2 cellular contexts compared by ENCODE assay signal in genomic region chr11:36945384-36945783, GRCh38.
TF ChIP-seq lines count a peak whose summit lies in the region.

No MANE protein-coding gene starts in this region.

TF ChIP-seq in SK-N-SH, 30 proteins besides CTCF, POLR2A, EP300 and RAD21 (continued from another document):
- TF ChIP-seq, protein P1, sequence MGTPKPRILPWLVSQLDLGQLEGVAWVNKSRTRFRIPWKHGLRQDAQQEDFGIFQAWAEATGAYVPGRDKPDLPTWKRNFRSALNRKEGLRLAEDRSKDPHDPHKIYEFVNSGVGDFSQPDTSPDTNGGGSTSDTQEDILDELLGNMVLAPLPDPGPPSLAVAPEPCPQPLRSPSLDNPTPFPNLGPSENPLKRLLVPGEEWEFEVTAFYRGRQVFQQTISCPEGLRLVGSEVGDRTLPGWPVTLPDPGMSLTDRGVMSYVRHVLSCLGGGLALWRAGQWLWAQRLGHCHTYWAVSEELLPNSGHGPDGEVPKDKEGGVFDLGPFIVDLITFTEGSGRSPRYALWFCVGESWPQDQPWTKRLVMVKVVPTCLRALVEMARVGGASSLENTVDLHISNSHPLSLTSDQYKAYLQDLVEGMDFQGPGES (IDR thresholded peaks at IDR 0.05; ENCODE audit: low read depth, low read length): no peak
- TF ChIP-seq, protein P2, sequence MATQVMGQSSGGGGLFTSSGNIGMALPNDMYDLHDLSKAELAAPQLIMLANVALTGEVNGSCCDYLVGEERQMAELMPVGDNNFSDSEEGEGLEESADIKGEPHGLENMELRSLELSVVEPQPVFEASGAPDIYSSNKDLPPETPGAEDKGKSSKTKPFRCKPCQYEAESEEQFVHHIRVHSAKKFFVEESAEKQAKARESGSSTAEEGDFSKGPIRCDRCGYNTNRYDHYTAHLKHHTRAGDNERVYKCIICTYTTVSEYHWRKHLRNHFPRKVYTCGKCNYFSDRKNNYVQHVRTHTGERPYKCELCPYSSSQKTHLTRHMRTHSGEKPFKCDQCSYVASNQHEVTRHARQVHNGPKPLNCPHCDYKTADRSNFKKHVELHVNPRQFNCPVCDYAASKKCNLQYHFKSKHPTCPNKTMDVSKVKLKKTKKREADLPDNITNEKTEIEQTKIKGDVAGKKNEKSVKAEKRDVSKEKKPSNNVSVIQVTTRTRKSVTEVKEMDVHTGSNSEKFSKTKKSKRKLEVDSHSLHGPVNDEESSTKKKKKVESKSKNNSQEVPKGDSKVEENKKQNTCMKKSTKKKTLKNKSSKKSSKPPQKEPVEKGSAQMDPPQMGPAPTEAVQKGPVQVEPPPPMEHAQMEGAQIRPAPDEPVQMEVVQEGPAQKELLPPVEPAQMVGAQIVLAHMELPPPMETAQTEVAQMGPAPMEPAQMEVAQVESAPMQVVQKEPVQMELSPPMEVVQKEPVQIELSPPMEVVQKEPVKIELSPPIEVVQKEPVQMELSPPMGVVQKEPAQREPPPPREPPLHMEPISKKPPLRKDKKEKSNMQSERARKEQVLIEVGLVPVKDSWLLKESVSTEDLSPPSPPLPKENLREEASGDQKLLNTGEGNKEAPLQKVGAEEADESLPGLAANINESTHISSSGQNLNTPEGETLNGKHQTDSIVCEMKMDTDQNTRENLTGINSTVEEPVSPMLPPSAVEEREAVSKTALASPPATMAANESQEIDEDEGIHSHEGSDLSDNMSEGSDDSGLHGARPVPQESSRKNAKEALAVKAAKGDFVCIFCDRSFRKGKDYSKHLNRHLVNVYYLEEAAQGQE (IDR thresholded peaks at IDR 0.05; ENCODE audit: low read depth, low read length): no peak
- TF ChIP-seq JUND (IDR thresholded peaks at IDR 0.05) (no peak), SMC3 (IDR thresholded peaks at IDR 0.05; ENCODE audit: low read depth, low read length) (no peak)

TF ChIP-seq in SK-N-SH treated with all-trans-retinoic acid at 6 μM for 48 hours, 23 proteins besides CTCF, POLR2A, EP300 and RAD21 (continued from another document):
- TF ChIP-seq, protein P3, sequence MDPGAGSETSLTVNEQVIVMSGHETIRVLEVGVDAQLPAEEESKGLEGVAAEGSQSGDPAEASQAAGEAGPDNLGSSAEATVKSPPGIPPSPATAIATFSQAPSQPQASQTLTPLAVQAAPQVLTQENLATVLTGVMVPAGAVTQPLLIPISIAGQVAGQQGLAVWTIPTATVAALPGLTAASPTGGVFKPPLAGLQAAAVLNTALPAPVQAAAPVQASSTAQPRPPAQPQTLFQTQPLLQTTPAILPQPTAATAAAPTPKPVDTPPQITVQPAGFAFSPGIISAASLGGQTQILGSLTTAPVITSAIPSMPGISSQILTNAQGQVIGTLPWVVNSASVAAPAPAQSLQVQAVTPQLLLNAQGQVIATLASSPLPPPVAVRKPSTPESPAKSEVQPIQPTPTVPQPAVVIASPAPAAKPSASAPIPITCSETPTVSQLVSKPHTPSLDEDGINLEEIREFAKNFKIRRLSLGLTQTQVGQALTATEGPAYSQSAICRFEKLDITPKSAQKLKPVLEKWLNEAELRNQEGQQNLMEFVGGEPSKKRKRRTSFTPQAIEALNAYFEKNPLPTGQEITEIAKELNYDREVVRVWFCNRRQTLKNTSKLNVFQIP (CRISPR knock-in tag; IDR thresholded peaks at IDR 0.05; ENCODE audit: borderline replicate concordance, low read depth): no peak
- no peak for TF ChIP-seq SNAI2 (CRISPR knock-in tag; IDR thresholded peaks at IDR 0.05)
- no peak for TF ChIP-seq CSRNP3 (CRISPR knock-in tag; IDR thresholded peaks at IDR 0.05)
- no peak for TF ChIP-seq ISL1 (CRISPR knock-in tag; IDR thresholded peaks at IDR 0.05)
- TF ChIP-seq TOX (CRISPR knock-in tag; IDR thresholded peaks at IDR 0.05; ENCODE audit: borderline replicate concordance): no peak
- no peak for TF ChIP-seq TCF4 (CRISPR knock-in tag; IDR thresholded peaks at IDR 0.05; ENCODE audit: borderline replicate concordance)
- no peak for TF ChIP-seq ZC3H10 (CRISPR knock-in tag; IDR thresholded peaks at IDR 0.05)
- TF ChIP-seq ZNF565 (CRISPR knock-in tag; conservative IDR thresholded peaks at IDR 0.05; ENCODE audit: low read depth): no peak
- no peak for TF ChIP-seq RARB (CRISPR knock-in tag; IDR thresholded peaks at IDR 0.05)
- TF ChIP-seq, protein P4, sequence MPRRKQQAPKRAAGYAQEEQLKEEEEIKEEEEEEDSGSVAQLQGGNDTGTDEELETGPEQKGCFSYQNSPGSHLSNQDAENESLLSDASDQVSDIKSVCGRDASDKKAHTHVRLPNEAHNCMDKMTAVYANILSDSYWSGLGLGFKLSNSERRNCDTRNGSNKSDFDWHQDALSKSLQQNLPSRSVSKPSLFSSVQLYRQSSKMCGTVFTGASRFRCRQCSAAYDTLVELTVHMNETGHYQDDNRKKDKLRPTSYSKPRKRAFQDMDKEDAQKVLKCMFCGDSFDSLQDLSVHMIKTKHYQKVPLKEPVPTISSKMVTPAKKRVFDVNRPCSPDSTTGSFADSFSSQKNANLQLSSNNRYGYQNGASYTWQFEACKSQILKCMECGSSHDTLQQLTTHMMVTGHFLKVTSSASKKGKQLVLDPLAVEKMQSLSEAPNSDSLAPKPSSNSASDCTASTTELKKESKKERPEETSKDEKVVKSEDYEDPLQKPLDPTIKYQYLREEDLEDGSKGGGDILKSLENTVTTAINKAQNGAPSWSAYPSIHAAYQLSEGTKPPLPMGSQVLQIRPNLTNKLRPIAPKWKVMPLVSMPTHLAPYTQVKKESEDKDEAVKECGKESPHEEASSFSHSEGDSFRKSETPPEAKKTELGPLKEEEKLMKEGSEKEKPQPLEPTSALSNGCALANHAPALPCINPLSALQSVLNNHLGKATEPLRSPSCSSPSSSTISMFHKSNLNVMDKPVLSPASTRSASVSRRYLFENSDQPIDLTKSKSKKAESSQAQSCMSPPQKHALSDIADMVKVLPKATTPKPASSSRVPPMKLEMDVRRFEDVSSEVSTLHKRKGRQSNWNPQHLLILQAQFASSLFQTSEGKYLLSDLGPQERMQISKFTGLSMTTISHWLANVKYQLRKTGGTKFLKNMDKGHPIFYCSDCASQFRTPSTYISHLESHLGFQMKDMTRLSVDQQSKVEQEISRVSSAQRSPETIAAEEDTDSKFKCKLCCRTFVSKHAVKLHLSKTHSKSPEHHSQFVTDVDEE (CRISPR knock-in tag; IDR thresholded peaks at IDR 0.05): no peak
- TF ChIP-seq CREB5 (CRISPR knock-in tag; IDR thresholded peaks at IDR 0.05; ENCODE audit: low read depth): no peak
